Comparison of ENCODE assay signal across 27 cellular contexts in genomic region chr14:59520224-59520623, GRCh38. TPM values are rescaled to one million over a fixed set of nuclear protein-coding genes. Genes with fewer than 3 reads are reported as not detected.
"Had no signal": no experiment of that assay in that cellular context is flagged by ENCODE, and none has a peak within 500 bp of the region (broad histone marks: within the 10 kb centered on the region; RNA-seq: fewer than 3 reads in every experiment).

No MANE protein-coding gene starts in this region.

- H3K4me3 ChIP-seq: stomach, suprapubic skin, testis, thoracic aorta, thyroid gland, tibial artery, tibial nerve, transverse colon, upper lobe of left lung, upper lobe of right lung, uterus, vagina had no signal

- H3K36me3 ChIP-seq: stomach, suprapubic skin, thoracic aorta, thyroid gland, tibial artery, tibial nerve, transverse colon, upper lobe of left lung, upper lobe of right lung, uterus, vagina had no signal

- ATAC-seq: stimulated activated effector memory CD8-positive, alpha-beta T cell treated with anti-CD3 and anti-CD28 coated beads, Interleukin-12 subunit alpha, Interleukin-12 subunit beta, amount 100 ng/mL, for 72 hours; stimulated activated memory B cell treated with anti-CD40 and anti-IgM and Interleukin-4, amounts not matched to agents 10 μg/mL and 1 μg/mL and 100 μg/mL, for 72 hours; stimulated activated naive B cell treated with anti-CD40 and anti-IgM and Interleukin-4, amounts not matched to agents 10 μg/mL and 1 μg/mL and 100 μg/mL, for 72 hours; stimulated activated naive CD8-positive, alpha-beta T cell treated with anti-CD3 and anti-CD28 coated beads, Interleukin-15, amount 100 ng/mL, for 72 hours; stimulated activated naive CD8-positive, alpha-beta T cell treated with anti-CD3 and anti-CD28 coated beads, Interleukin-15, Interleukin-2, amounts not matched to agents 100 U/mL and 50 U/mL, for 24 hours; upper lobe of right lung had no signal

- H3K4me1 ChIP-seq: stomach, suprapubic skin, testis, thyroid gland, tibial artery, tibial nerve, transverse colon, upper lobe of left lung, upper lobe of right lung, uterus, vagina had no signal

- H3K9me3 ChIP-seq: stomach, suprapubic skin, testis, thoracic aorta, thyroid gland, tibial artery, tibial nerve, transverse colon, upper lobe of left lung, upper lobe of right lung, uterus, vagina had no signal

- DNase-seq: stimulated activated CD4-positive, alpha-beta T cell treated with anti-CD3 and anti-CD28 coated beads, Interleukin-2, amount 100 ng/mL, for 48 hours; stimulated activated CD4-positive, alpha-beta T cell treated with anti-CD3 and anti-CD28 coated beads, Interleukin-4, amount 100 ng/mL, for 1 hour; stimulated activated CD4-positive, alpha-beta T cell treated with anti-CD3 and anti-CD28 coated beads, Interleukin-4, amount 100 ng/mL, for 24 hours; stimulated activated CD4-positive, alpha-beta T cell treated with anti-CD3 and anti-CD28 coated beads, Interleukin-4, amount 100 ng/mL, for 4 hours; stimulated activated CD8-positive, alpha-beta memory T cell treated with anti-CD3 and anti-CD28 coated beads, Interleukin-4, amount 100 ng/mL, for 48 hours; stimulated activated naive B cell treated with anti-CD40 and anti-IgM and Interleukin-4, amounts not matched to agents 10 μg/mL and 1 μg/mL and 100 μg/mL, for 72 hours; stimulated activated naive CD4-positive, alpha-beta T cell; stimulated activated naive CD4-positive, alpha-beta T cell treated with Interleukin-2 at 50 U/mL for 16 hours; stimulated activated naive CD8-positive, alpha-beta T cell treated with anti-CD3 and anti-CD28 coated beads, Interleukin-15, amount 100 ng/mL, for 72 hours; stimulated activated naive CD8-positive, alpha-beta T cell treated with anti-CD3 and anti-CD28 coated beads, Interleukin-15, Interleukin-2, amounts not matched to agents 100 U/mL and 50 U/mL, for 24 hours; stomach; substantia nigra; testis; thyroid gland; tibial artery; transverse colon; trophoblast cell; upper lobe of left lung; upper lobe of right lung; uterus had no signal

RNA-seq across cellular contexts. Expression of gene CCDC175, which starts 56.4 kb away (rescaled TPM):
- total RNA-seq: stomach, suprapubic skin, tibial nerve, upper lobe of right lung, ureter, vagina had no signal
